1 cellular context compared by ENCODE assay signal in the genomic region with DNA sequence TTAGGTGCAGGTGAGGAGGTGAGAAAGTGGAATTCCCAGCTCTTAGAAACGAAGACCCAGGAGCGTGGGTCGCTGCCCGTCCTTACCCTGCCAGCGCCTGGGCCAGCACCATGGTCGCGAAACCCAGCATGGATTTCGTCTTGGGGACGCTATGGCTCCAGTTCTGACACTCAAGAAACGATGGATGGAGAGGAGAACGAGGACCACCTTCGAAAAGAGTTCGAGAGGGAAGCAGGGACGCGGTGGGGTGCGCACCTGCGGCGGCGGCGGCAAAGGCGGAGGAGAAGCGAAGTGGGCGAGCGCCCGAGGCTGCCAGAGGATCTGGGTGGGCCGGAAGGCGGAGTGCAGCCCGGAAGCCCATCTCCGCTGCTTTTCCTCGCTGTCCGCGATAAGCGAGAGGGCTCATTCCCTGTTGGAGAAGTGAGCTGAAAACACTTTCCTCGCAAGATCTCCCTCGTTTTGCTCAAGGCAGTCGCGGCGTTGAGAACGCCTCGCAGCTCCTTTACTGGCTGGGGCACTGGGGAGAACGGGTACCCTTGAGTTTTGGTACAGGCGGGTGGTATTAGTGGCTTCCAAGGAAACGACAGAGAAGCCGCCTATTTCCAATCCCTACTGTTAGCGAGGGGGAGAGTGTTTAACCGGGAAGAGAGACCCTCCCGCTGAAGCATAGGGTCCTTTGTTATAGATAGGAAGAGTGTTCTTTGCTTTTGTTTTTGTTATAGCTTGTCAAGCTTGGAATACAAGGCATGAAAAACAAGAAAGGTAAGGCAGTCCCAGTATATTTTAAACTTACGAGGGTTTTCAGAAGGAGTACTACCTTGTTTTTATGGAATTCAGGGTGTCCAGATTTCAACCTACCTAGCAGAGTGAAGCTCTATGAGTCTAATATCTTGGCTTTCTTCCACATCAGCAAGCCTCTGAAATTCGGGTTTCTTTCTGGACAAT.
TF ChIP-seq lines count a peak whose summit lies in the region.

No MANE protein-coding gene starts in this region.

TF ChIP-seq in IMR-90, 13 proteins besides CTCF, POLR2A, EP300 and RAD21 (continued from another document):
- TF ChIP-seq ELK1 (IDR thresholded peaks at IDR 0.05; ENCODE audit: borderline replicate concordance, low read depth, low read length) (no peak), CEBPB (IDR thresholded peaks at IDR 0.05; ENCODE audit: low read depth, low read length) (no peak)
